ENCODE assay signal across 25 cellular contexts in genomic region chr2:219482674-219483405, GRCh38. TPM values are rescaled to one million over a fixed set of nuclear protein-coding genes. Genes with fewer than 3 reads are reported as not detected.
DNase-seq lines count a peak whose midpoint lies in the region; ATAC-seq, FAIRE-seq and TF ChIP-seq lines count a peak whose summit lies in the region.
"Had no signal": no experiment of that assay in that cellular context is flagged by ENCODE, and none has a peak within 500 bp of the region (broad histone marks: within the 10 kb centered on the region; RNA-seq: fewer than 3 reads in every experiment).

No MANE protein-coding gene starts in this region.

- no peak for TF ChIP-seq EP300 in HepG2 (IDR thresholded peaks at IDR 0.05; ENCODE audit: low read depth in 2 of 2, low read length in 2 of 2)
- no peak for TF ChIP-seq EP300 in HepG2 (CRISPR knock-in tag; IDR thresholded peaks at IDR 0.05; ENCODE audit: borderline replicate concordance)
- no peak for TF ChIP-seq EP300 in sigmoid colon (IDR thresholded peaks at IDR 0.05)

- H3K36me3 Mint-ChIP-seq in glutamatergic neuron (ENCODE audit: unreplicated experiment): no peaks in the 10 kb centered on the region
- H3K36me3 Mint-ChIP-seq: IgD-negative memory B cell had no signal

- intact Hi-C loops in HepG2 (cut with micrococcal nuclease; ENCODE audit: unreplicated experiment): no loop called here
- intact Hi-C loops in right lobe of liver (cut with DNase I): no loop called here
- intact Hi-C loops in sigmoid colon (cut with DNase I): no loop called here

- peak overlapping the region; percentile 28 for H3K4me3 Mint-ChIP-seq in glutamatergic neuron (ENCODE audit: unreplicated experiment)

- WGBS in HepG2 (ENCODE audit: low lambda C conversion rate): 33% methylated on average over 14 of the region's 17 CpGs
- 62% methylated on average over 6 of the region's 17 CpGs for WGBS in right lobe of liver (ENCODE audit: insufficient coverage, low coverage, low lambda C conversion rate, missing lambda C conversion rate)
- 52 to 69% methylated on average over 17 of the region's 17 CpGs for WGBS in sigmoid colon, 2 donors

- no peak overlapping the region for H3K4me2 ChIP-seq in HepG2 (ENCODE audit: low read depth, low read length)

- H4K20me1 ChIP-seq in HepG2 (ENCODE audit: insufficient read depth, low read length): no peaks in the 10 kb centered on the region

- no peak for FAIRE-seq in HepG2 (lab: Jason Lieb, UNC)
- FAIRE-seq: GM12891, RCC 7860 had no signal

- H3K27me3 Mint-ChIP-seq in glutamatergic neuron (ENCODE audit: unreplicated experiment): peaks cover 26% of the 10 kb centered on the region

- H3K27ac ChIP-seq in HepG2 (ENCODE audit: extremely low read length, insufficient read depth, low read length) (no peak overlapping the region), right lobe of liver (no peak overlapping the region), sigmoid colon (peak overlapping the region; percentile 20 to 99 (median 99))

- in situ Hi-C loops in HepG2 (cut with HindIII; ENCODE audit: extremely low pct_ligation_motif_present, low pct_unique_long_range_greater_than_20kb) (no loop called here), KBM-7 (cut with MboI; ENCODE audit: low pct_unique_long_range_greater_than_20kb, low sequenced_read_pairs) (no loop called here)

- CTCF ChIA-PET in HepG2 (lab: Yijun Ruan, JAX; ENCODE audit: low intra/inter-chr PET ratio, low total read pairs): no interaction called here

- H3K9me3 Mint-ChIP-seq in glutamatergic neuron (ENCODE audit: unreplicated experiment): peaks cover 5% of the 10 kb centered on the region
- H3K9me3 Mint-ChIP-seq: CD8-positive, alpha-beta T cell; IgD-negative memory B cell had no signal

- H3K79me2 ChIP-seq in HepG2 (ENCODE audit: insufficient read depth, low read length): no peaks in the 10 kb centered on the region

- H3K27me3 ChIP-seq in HepG2 (ENCODE audit: control insufficient read depth in 1 of 2, insufficient read depth in 2 of 2, low read length in 2 of 2) (peaks cover 55 to 98% of the 10 kb centered on the region in 2 experiments), right lobe of liver (peaks cover 0 to 25% of the 10 kb centered on the region in 2 donors), sigmoid colon (peaks cover 5 to 24% (median 6%) of the 10 kb centered on the region in 3 donors)

- H3K36me3 ChIP-seq in HepG2 (replicated peaks in 1 of 2; ENCODE audit: control insufficient read depth in 1 of 2, insufficient read depth in 2 of 2, low read length in 2 of 2) (no peaks in the 10 kb centered on the region), right lobe of liver (no peaks in the 10 kb centered on the region), sigmoid colon (peaks cover 32 to 79% (median 42%) of the 10 kb centered on the region in 4 donors)

- H3K4me1 ChIP-seq in HepG2 (ENCODE audit: insufficient read depth, low read length) (peaks cover 13% of the 10 kb centered on the region), right lobe of liver (no peaks in the 10 kb centered on the region), sigmoid colon (peaks cover 0 to 37% (median 29%) of the 10 kb centered on the region in 4 donors)

- H3K4me3 ChIP-seq in HepG2 (replicated peaks in 1 of 3; ENCODE audit: insufficient read depth in 1 of 3, low read depth in 2 of 3, low read length in 3 of 3) (no peak overlapping the region), right lobe of liver (no peak overlapping the region), sigmoid colon (no peak overlapping the region)

- no peak overlapping the region for H2AFZ ChIP-seq in HepG2 (ENCODE audit: low read length)

- BruUV-seq in HepG2 (replicated peaks; lab: Mats Ljungman, UMichigan): no TSS peak

- ATAC-seq in HepG2 (peak; percentile 9; the same call in 1 of the 3 replicates), right lobe of liver (no peak), esophagus mucosa (no peak)

- POLR2A ChIA-PET in HepG2 (lab: Yijun Ruan, JAX): interaction anchor here (0.7 to 3.0 kb wide), 2 partner anchors 15 to 196 kb away, joined by 3 to 12 read pairs; partner anchors contain the start of gene GMPPA

- H3K9ac ChIP-seq in HepG2 (ENCODE audit: insufficient read depth, low read depth, low read length): no peak overlapping the region

- H3K4me1 Mint-ChIP-seq in glutamatergic neuron (ENCODE audit: low read depth, unreplicated experiment): peaks cover 20% of the 10 kb centered on the region
- H3K4me1 Mint-ChIP-seq: IgD-negative memory B cell had no signal

- DNase-seq in HepG2 (ENCODE audit: low spot score) (no peak), right lobe of liver (no peak), glutamatergic neuron (no peak), sigmoid colon (no peak), RPMI8226 (no peak), KBM-7 (no peak)
- DNase-seq: 8988T; C1 segment of cervical spinal cord; Calu3; CD8-positive, alpha-beta T cell; DMS153; GOT3; Karpas-422; MV-4-11; NCI-H1105 treated with DMSO at 0.1 percent for 48 hours; NCI-H2029 treated with DMSO at 0.1 percent for 48 hours; NCI-H2171; NCI-H345; OCI-M1; SHP77 had no signal

- no peak for TF ChIP-seq POLR2A in HepG2 (IDR thresholded peaks at IDR 0.05; ENCODE audit: insufficient read depth in 1 of 2, low read depth in 2 of 2, low read length in 2 of 2)
- no peak for TF ChIP-seq POLR2A in right lobe of liver (IDR thresholded peaks at IDR 0.05)
- TF ChIP-seq POLR2A in sigmoid colon (IDR thresholded peaks at IDR 0.05): no peak

- no peak overlapping the region for H3K27ac Mint-ChIP-seq in glutamatergic neuron (ENCODE audit: unreplicated experiment)
- H3K27ac Mint-ChIP-seq: CD8-positive, alpha-beta T cell; IgD-negative memory B cell had no signal

- H3K9me3 ChIP-seq in HepG2 (ENCODE audit: low read length) (no peaks in the 10 kb centered on the region), right lobe of liver (no peaks in the 10 kb centered on the region), sigmoid colon (no peaks in the 10 kb centered on the region)

- TF ChIP-seq CTCF in HepG2 (CRISPR knock-in tag; IDR thresholded peaks at IDR 0.05) (no peak), right lobe of liver (IDR thresholded peaks at IDR 0.05) (no peak), glutamatergic neuron (IDR thresholded peaks at IDR 0.05; ENCODE audit: partially characterized antibody, unreplicated experiment) (no peak), sigmoid colon (IDR thresholded peaks at IDR 0.05) (no peak)

- TF ChIP-seq RAD21 in HepG2 (CRISPR knock-in tag; IDR thresholded peaks at IDR 0.05): no peak

RNA-seq across cellular contexts. Expression of gene GMPPA, which starts 15.9 kb away (rescaled TPM):
- total RNA-seq in HepG2 (2016; rRNA removed; fragmentation: Illumina TruSeq; extraction: Trizol) (81.1 and 88.7 TPM in 2 replicates), right lobe of liver (10 to 100 TPM; 21.7 to 54.1 (median 40.2) TPM), glutamatergic neuron (ENCODE audit: unreplicated experiment) (23.2 TPM), sigmoid colon (10 to 100 TPM; 13.9 to 24.7 (median 21.3) TPM), esophagus mucosa (19.9 TPM)
- 41.1 and 50.9 TPM in 2 replicates for total RNA-seq in HepG2 (2016; cell fraction: cytosol; rRNA removed; fragmentation: Illumina TruSeq; extraction: Trizol; ENCODE audit: low read depth)
- 81.2 and 82.9 TPM in 2 replicates for total RNA-seq in HepG2 (2016; cell fraction: insoluble cytoplasmic fraction; rRNA removed; fragmentation: Illumina TruSeq; extraction: Trizol)
- total RNA-seq in HepG2 (2016; cell fraction: membrane; rRNA removed; fragmentation: Illumina TruSeq; extraction: Trizol): 59.8 and 79.0 TPM in 2 replicates
- 39.6 and 46.3 TPM in 2 replicates for total RNA-seq in HepG2 (2016; cell fraction: nucleus; rRNA removed; fragmentation: Illumina TruSeq; extraction: Trizol)
- polyA plus RNA-seq in HepG2 (2011; rRNA removed) (106 and 115 TPM in 2 replicates), sigmoid colon (10 to 100 TPM; 42.6 to 52.8 (median 44.2) TPM)
- polyA plus RNA-seq in HepG2 (2011; cell fraction: cytosol; rRNA removed): 98.1 and 128 TPM in 2 replicates
- polyA plus RNA-seq in HepG2 (2011; cell fraction: nucleus; rRNA removed): 123 and 155 TPM in 2 replicates
- polyA plus RNA-seq in HepG2 (2012): 44.8 and 45.3 TPM in 2 replicates
- polyA plus RNA-seq in HepG2 (2016; cell fraction: cytosol; fragmentation: Illumina TruSeq; extraction: Trizol; ENCODE audit: low read depth): 40.7 and 53.5 TPM in 2 replicates
- polyA plus RNA-seq in HepG2 (2016; cell fraction: insoluble cytoplasmic fraction; fragmentation: Illumina TruSeq; extraction: Trizol; ENCODE audit: low read depth): 88.1 and 98.3 TPM in 2 replicates
- polyA plus RNA-seq in HepG2 (2016; cell fraction: membrane; fragmentation: Illumina TruSeq; extraction: Trizol; ENCODE audit: low read depth): 54.7 and 71.1 TPM in 2 replicates
- 87.2 and 90.5 TPM in 2 replicates for polyA plus RNA-seq in HepG2 (2016; cell fraction: nucleus; fragmentation: Illumina TruSeq; extraction: Trizol; ENCODE audit: insufficient read depth, low read depth)
- polyA minus RNA-seq in HepG2 (2011; rRNA and poly(A)+ RNA removed; ENCODE audit: low replicate concordance): 98.5 and 174 TPM in 2 replicates
- 43.2 and 68.0 TPM in 2 replicates for polyA minus RNA-seq in HepG2 (2011; cell fraction: cytosol; rRNA and poly(A)+ RNA removed)
- polyA minus RNA-seq in HepG2 (2011; cell fraction: nucleus; rRNA and poly(A)+ RNA removed): 32.6 and 38.2 TPM in 2 replicates

RNA-seq across cellular contexts. Expression of gene ASIC4, which starts 31.4 kb away (rescaled TPM):
- total RNA-seq in HepG2 (2016; rRNA removed; fragmentation: Illumina TruSeq; extraction: Trizol) (not detected in 2 replicates), right lobe of liver (not detected), glutamatergic neuron (ENCODE audit: unreplicated experiment) (5.4 TPM), sigmoid colon (under 1 TPM in 1 of 4 donors, not detected in 3; under 0.01 TPM), esophagus mucosa (not detected)
- total RNA-seq in HepG2 (2016; cell fraction: cytosol; rRNA removed; fragmentation: Illumina TruSeq; extraction: Trizol; ENCODE audit: low read depth): not detected in 2 replicates
- total RNA-seq in HepG2 (2016; cell fraction: insoluble cytoplasmic fraction; rRNA removed; fragmentation: Illumina TruSeq; extraction: Trizol): not detected in 2 replicates
- not detected in 2 replicates for total RNA-seq in HepG2 (2016; cell fraction: membrane; rRNA removed; fragmentation: Illumina TruSeq; extraction: Trizol)
- total RNA-seq in HepG2 (2016; cell fraction: nucleus; rRNA removed; fragmentation: Illumina TruSeq; extraction: Trizol): not detected in 2 replicates
- polyA plus RNA-seq in HepG2 (2011; rRNA removed) (0.03 TPM in 2 replicates), sigmoid colon (under 1 TPM in 1 of 3 donors, not detected in 2; 0.07 TPM)
- polyA plus RNA-seq in HepG2 (2011; cell fraction: cytosol; rRNA removed): 0.01 TPM in 1 of 2 replicates, not detected in the other
- polyA plus RNA-seq in HepG2 (2011; cell fraction: nucleus; rRNA removed): 0.23 and 0.24 TPM in 2 replicates
- polyA plus RNA-seq in HepG2 (2012): not detected in 2 replicates
- not detected in 2 replicates for polyA plus RNA-seq in HepG2 (2016; cell fraction: cytosol; fragmentation: Illumina TruSeq; extraction: Trizol; ENCODE audit: low read depth)
- not detected in 2 replicates for polyA plus RNA-seq in HepG2 (2016; cell fraction: insoluble cytoplasmic fraction; fragmentation: Illumina TruSeq; extraction: Trizol; ENCODE audit: low read depth)
- polyA plus RNA-seq in HepG2 (2016; cell fraction: membrane; fragmentation: Illumina TruSeq; extraction: Trizol; ENCODE audit: low read depth): not detected in 2 replicates
- polyA plus RNA-seq in HepG2 (2016; cell fraction: nucleus; fragmentation: Illumina TruSeq; extraction: Trizol; ENCODE audit: insufficient read depth, low read depth): 0.16 TPM in 1 of 2 replicates, not detected in the other
- 0.06 and 0.07 TPM in 2 replicates for polyA minus RNA-seq in HepG2 (2011; rRNA and poly(A)+ RNA removed; ENCODE audit: low replicate concordance)
- polyA minus RNA-seq in HepG2 (2011; cell fraction: cytosol; rRNA and poly(A)+ RNA removed): not detected in 2 replicates
- 0.12 and 0.26 TPM in 2 replicates for polyA minus RNA-seq in HepG2 (2011; cell fraction: nucleus; rRNA and poly(A)+ RNA removed)
- total RNA-seq: G401 had no signal
- polyA plus RNA-seq: IgD-negative memory B cell had no signal

RNA-seq across cellular contexts. Expression of gene SPEG, which starts 48.2 kb away (rescaled TPM):
- 0.18 TPM in 1 of 2 replicates, not detected in the other for total RNA-seq in HepG2 (2016; rRNA removed; fragmentation: Illumina TruSeq; extraction: Trizol)
- total RNA-seq in HepG2 (2016; cell fraction: cytosol; rRNA removed; fragmentation: Illumina TruSeq; extraction: Trizol; ENCODE audit: low read depth): 0.51 TPM in 1 of 2 replicates, not detected in the other
- 0.06 TPM in 1 of 2 replicates, not detected in the other for total RNA-seq in HepG2 (2016; cell fraction: insoluble cytoplasmic fraction; rRNA removed; fragmentation: Illumina TruSeq; extraction: Trizol)
- 0.12 and 1.1 TPM in 2 replicates for total RNA-seq in HepG2 (2016; cell fraction: membrane; rRNA removed; fragmentation: Illumina TruSeq; extraction: Trizol)
- 0.71 TPM in 1 of 2 replicates, not detected in the other for total RNA-seq in HepG2 (2016; cell fraction: nucleus; rRNA removed; fragmentation: Illumina TruSeq; extraction: Trizol)
- 0.24 and 0.94 TPM in 2 replicates for polyA plus RNA-seq in HepG2 (2011; rRNA removed)
- 0.13 and 0.20 TPM in 2 replicates for polyA plus RNA-seq in HepG2 (2011; cell fraction: cytosol; rRNA removed)
- 0.45 and 1.0 TPM in 2 replicates for polyA plus RNA-seq in HepG2 (2011; cell fraction: nucleus; rRNA removed)
- 0.93 and 1.4 TPM in 2 replicates for polyA plus RNA-seq in HepG2 (2012)
- 0.38 and 0.63 TPM in 2 replicates for polyA plus RNA-seq in HepG2 (2016; cell fraction: cytosol; fragmentation: Illumina TruSeq; extraction: Trizol; ENCODE audit: low read depth)
- 0.98 TPM in 1 of 2 replicates, not detected in the other for polyA plus RNA-seq in HepG2 (2016; cell fraction: insoluble cytoplasmic fraction; fragmentation: Illumina TruSeq; extraction: Trizol; ENCODE audit: low read depth)
- 0.58 and 1.4 TPM in 2 replicates for polyA plus RNA-seq in HepG2 (2016; cell fraction: membrane; fragmentation: Illumina TruSeq; extraction: Trizol; ENCODE audit: low read depth)
- 0.41 TPM in 1 of 2 replicates, not detected in the other for polyA plus RNA-seq in HepG2 (2016; cell fraction: nucleus; fragmentation: Illumina TruSeq; extraction: Trizol; ENCODE audit: insufficient read depth, low read depth)
- polyA minus RNA-seq in HepG2 (2011; rRNA and poly(A)+ RNA removed; ENCODE audit: low replicate concordance): 0.44 and 4.0 TPM in 2 replicates
- not detected in 2 replicates for polyA minus RNA-seq in HepG2 (2011; cell fraction: cytosol; rRNA and poly(A)+ RNA removed)
- polyA minus RNA-seq in HepG2 (2011; cell fraction: nucleus; rRNA and poly(A)+ RNA removed): 0.37 and 1.8 TPM in 2 replicates
- total RNA-seq in right lobe of liver: 1 to 10 TPM in 1 of 6 experiments, under 1 TPM in 5; 0.24 to 1.5 (median 0.48) TPM
- total RNA-seq in glutamatergic neuron (ENCODE audit: unreplicated experiment): 92.9 TPM
- total RNA-seq in sigmoid colon: 100 to 1,000 TPM; 123 to 321 (median 194) TPM
- 10 to 100 TPM in 2 of 3 donors, 1 to 10 TPM in 1; 6.0 to 25.4 (median 13.4) TPM for polyA plus RNA-seq in sigmoid colon
- total RNA-seq in esophagus mucosa: 3.8 TPM
- polyA plus RNA-seq: IgD-negative memory B cell had no signal

Comparison
In these comparisons a context has a peak if more than half of its experiments do, and no peak if none do; other contexts are left out.
1. H3K27ac ChIP-seq: peak in sigmoid colon (4 of 4); none in HepG2 (single experiment) and right lobe of liver (0 of 3).
2. RNA of gene SPEG, which starts 48.2 kb away (total RNA-seq): 123 to 321 TPM in sigmoid colon and 92.9 TPM in glutamatergic neuron (single experiment); 3.8 TPM in esophagus mucosa (single experiment), 0.24 to 1.5 TPM in right lobe of liver and 0.06 to 1.1 TPM in HepG2; every median in the first group is over 10 times any median in the second.